In genomic region chr5:133297293-133297692, GRCh38 we compare ENCODE assay signal across 1 cellular context.
TF ChIP-seq lines count a peak whose summit lies in the region.

No MANE protein-coding gene starts in this region.

TF ChIP-seq in HEK293, 187 proteins besides CTCF, POLR2A, EP300 and RAD21 (continued from another document):
- TF ChIP-seq PBX3 (CRISPR knock-in tag; IDR thresholded peaks at IDR 0.05): no peak
- 0 out of 2 replicates have a peak, but pooled peaks have one; percentile 34 for TF ChIP-seq ZNF184 (tag by site-specific recombination; IDR thresholded peaks at IDR 0.05)
- TF ChIP-seq ZNF518A (tag by site-specific recombination; conservative IDR thresholded peaks at IDR 0.05; ENCODE audit: low read depth): no peak
- TF ChIP-seq, protein P1, sequence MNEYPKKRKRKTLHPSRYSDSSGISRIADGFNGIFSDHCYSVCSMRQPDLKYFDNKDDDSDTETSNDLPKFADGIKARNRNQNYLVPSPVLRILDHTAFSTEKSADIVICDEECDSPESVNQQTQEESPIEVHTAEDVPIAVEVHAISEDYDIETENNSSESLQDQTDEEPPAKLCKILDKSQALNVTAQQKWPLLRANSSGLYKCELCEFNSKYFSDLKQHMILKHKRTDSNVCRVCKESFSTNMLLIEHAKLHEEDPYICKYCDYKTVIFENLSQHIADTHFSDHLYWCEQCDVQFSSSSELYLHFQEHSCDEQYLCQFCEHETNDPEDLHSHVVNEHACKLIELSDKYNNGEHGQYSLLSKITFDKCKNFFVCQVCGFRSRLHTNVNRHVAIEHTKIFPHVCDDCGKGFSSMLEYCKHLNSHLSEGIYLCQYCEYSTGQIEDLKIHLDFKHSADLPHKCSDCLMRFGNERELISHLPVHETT (tag by site-specific recombination; IDR thresholded peaks at IDR 0.05): no peak
- no peak for TF ChIP-seq SCRT2 (tag by site-specific recombination; IDR thresholded peaks at IDR 0.05)
- TF ChIP-seq ZNF114 (tag by site-specific recombination; IDR thresholded peaks at IDR 0.05): no peak
- TF ChIP-seq ZNF449 (tag by site-specific recombination; IDR thresholded peaks at IDR 0.05): no peak
- TF ChIP-seq ZNF670 (tag by site-specific recombination; IDR thresholded peaks at IDR 0.05; ENCODE audit: low read depth): no peak
- TF ChIP-seq ZNF248 (tag by site-specific recombination; IDR thresholded peaks at IDR 0.05): no peak
- TF ChIP-seq ZNF580 (tag by site-specific recombination; IDR thresholded peaks at IDR 0.05): no peak
- TF ChIP-seq ZFP69B (tag by site-specific recombination; IDR thresholded peaks at IDR 0.05): no peak
- TF ChIP-seq ZNF433 (tag by site-specific recombination; IDR thresholded peaks at IDR 0.05; ENCODE audit: low read depth): no peak
